Comparison of ENCODE assay signal across 20 cellular contexts in the genomic region with DNA sequence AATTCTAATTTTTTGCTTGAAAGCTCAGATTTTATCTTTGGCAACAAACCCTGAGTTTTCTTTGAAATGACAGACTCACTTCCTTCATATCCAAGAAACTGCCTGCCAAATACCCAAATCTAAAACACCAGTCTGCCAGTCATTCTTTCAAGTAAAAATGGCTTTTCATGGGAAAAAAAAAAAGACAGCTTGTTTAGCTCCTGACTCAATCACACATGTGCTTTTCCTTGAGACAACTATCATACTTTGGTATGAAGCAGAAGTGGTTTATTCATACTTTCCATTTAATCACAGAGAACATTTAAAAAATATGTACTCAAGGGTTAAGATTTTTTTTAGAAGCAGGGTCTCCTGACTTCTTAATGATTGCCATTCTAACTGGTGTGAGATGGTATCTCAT. TPM values are rescaled to one million over a fixed set of nuclear protein-coding genes. Genes with fewer than 3 reads are reported as not detected.
DNase-seq lines count a peak whose midpoint lies in the region; ATAC-seq and TF ChIP-seq lines count a peak whose summit lies in the region.
"Had no signal": no experiment of that assay in that cellular context is flagged by ENCODE, and none has a peak within 500 bp of the region (broad histone marks: within the 10 kb centered on the region; RNA-seq: fewer than 3 reads in every experiment).

No MANE protein-coding gene starts in this region.

- no peak overlapping the region for H3K4me3 ChIP-seq in fibroblast of mammary gland (ENCODE audit: control insufficient read depth, low read depth, low read length)
- H3K4me3 ChIP-seq: MG63 had no signal

- no peak for TF ChIP-seq CTCF in fibroblast of mammary gland (conservative IDR thresholded peaks at IDR 0.05; ENCODE audit: control insufficient read depth, insufficient read depth, low read depth, low read length)
- no peak for TF ChIP-seq CTCF in GM13977 (IDR thresholded peaks at IDR 0.05; ENCODE audit: extremely low read depth, insufficient read depth, missing control alignments)

- ATAC-seq in HG02610 (IDR thresholded peaks at IDR 0.05; ENCODE audit: unreplicated experiment): no peak

- DNase-seq in HCEC 1CT (peak; percentile 40), SK-MEL-5 (ENCODE audit: low read depth, low spot score) (peak; percentile 8), fibroblast of mammary gland (ENCODE audit: low read depth) (peak; percentile 51), stromal cell of bone marrow (ENCODE audit: low read depth) (peak; percentile 61), GM13977 (ENCODE audit: low spot score) (no peak), NCI-H1694 treated with DMSO at 0.1 percent for 48 hours (lab: John Stamatoyannopoulos, UW) (no peak)
- DNase-seq: Caco-2; CD4-positive, alpha-beta T cell; DMS 273 treated with DMSO at 0.1 percent for 48 hours; DMS79 treated with DMSO at 0.1 percent for 48 hours; MG63; NCI-H1048; NCI-H1417 treated with DMSO at 0.1 percent for 48 hours; NCI-H187 treated with DMSO at 0.1 percent for 48 hours; NCI-H2107; NCI-H510A treated with DMSO at 0.1 percent for 48 hours; NCI-H748 treated with DMSO at 0.1 percent for 48 hours; SHP77 treated with DMSO at 0.1 percent for 48 hours had no signal

- in situ Hi-C loops in SK-MEL-5 (cut with HindIII; ENCODE audit: low pct_unique_long_range_greater_than_20kb, low sequenced_read_pairs) (no loop called here), GM13977 (cut with MboI; ENCODE audit: low pct_unique_long_range_greater_than_20kb, low sequenced_read_pairs, unreplicated experiment) (no loop called here)

RNA-seq across cellular contexts. Expression of gene CSRNP3, which starts 40.5 kb away (rescaled TPM):
- total RNA-seq in SK-MEL-5 (2014; rRNA removed; shearing (Covaris generic)): 0.32 and 0.45 TPM in 2 replicates
- polyA plus RNA-seq in SK-MEL-5 (2015; cell fraction: cytosol; rRNA removed): 0.04 and 0.06 TPM in 2 replicates
- 0.64 and 0.67 TPM in 2 replicates for polyA plus RNA-seq in SK-MEL-5 (2015; cell fraction: nucleus; rRNA removed)
- total RNA-seq: CD4-positive, alpha-beta T cell had no signal
- polyA plus RNA-seq: IgD-negative memory B cell had no signal

Comparison
In these comparisons a context has a peak if more than half of its experiments do, and no peak if none do; other contexts are left out.
1. DNase-seq: peak in HCEC 1CT (single experiment), SK-MEL-5 (single experiment), fibroblast of mammary gland (single experiment) and stromal cell of bone marrow (single experiment); none in GM13977 (single experiment) and NCI-H1694 treated with DMSO at 0.1 percent for 48 hours (single experiment).